ENCODE assay signal across 11 cellular contexts in genomic region chr20:56417911-56418310, GRCh38. TPM values are rescaled to one million over a fixed set of nuclear protein-coding genes. Genes with fewer than 3 reads are reported as not detected.
DNase-seq lines count a peak whose midpoint lies in the region; ATAC-seq and TF ChIP-seq lines count a peak whose summit lies in the region.
"Had no signal": no experiment of that assay in that cellular context is flagged by ENCODE, and none has a peak within 500 bp of the region (broad histone marks: within the 10 kb centered on the region; RNA-seq: fewer than 3 reads in every experiment).

No MANE protein-coding gene starts in this region.

- peaks cover 72 to 86% (median 81%) of the 10 kb centered on the region in 3 donors for H3K4me1 Mint-ChIP-seq in CD8-positive, alpha-beta memory T cell
- peaks cover 77% of the 10 kb centered on the region for H3K4me1 Mint-ChIP-seq in dendritic cell treated with granulocyte-macrophage colony-stimulating factor and Interleukin-4, amounts not matched to agents 40 ng/mL and 50 ng/mL, for 4 days (ENCODE audit: low read depth)
- peaks cover 48 to 55% of the 10 kb centered on the region in 2 donors for H3K4me1 Mint-ChIP-seq in natural killer cell treated with Interleukin-12 subunit alpha and Interleukin-12 subunit beta and Interleukin-15 and Interleukin-18, amount 100 ng/mL, for 72 hours (ENCODE audit: low read depth in 2 of 2)
- H3K4me1 Mint-ChIP-seq: endodermal cell had no signal

- peaks cover 0 to 15% (median 15%) of the 10 kb centered on the region in 3 donors for H3K36me3 Mint-ChIP-seq in CD8-positive, alpha-beta memory T cell
- peaks cover 41% of the 10 kb centered on the region for H3K36me3 Mint-ChIP-seq in dendritic cell treated with granulocyte-macrophage colony-stimulating factor and Interleukin-4, amounts not matched to agents 40 ng/mL and 50 ng/mL, for 4 days (ENCODE audit: low read depth)
- peaks cover 6% of the 10 kb centered on the region for H3K36me3 Mint-ChIP-seq in natural killer cell treated with Interleukin-12 subunit alpha and Interleukin-12 subunit beta and Interleukin-15 and Interleukin-18, amount 100 ng/mL, for 72 hours

- peaks cover 0 to 1% of the 10 kb centered on the region in 2 donors for H3K27me3 Mint-ChIP-seq in CD8-positive, alpha-beta memory T cell
- no peaks in the 10 kb centered on the region for H3K27me3 Mint-ChIP-seq in dendritic cell treated with granulocyte-macrophage colony-stimulating factor and Interleukin-4, amounts not matched to agents 40 ng/mL and 50 ng/mL, for 4 days
- H3K27me3 Mint-ChIP-seq in natural killer cell treated with Interleukin-12 subunit alpha and Interleukin-12 subunit beta and Interleukin-15 and Interleukin-18, amount 100 ng/mL, for 72 hours = no peaks in the 10 kb centered on the region

- TF ChIP-seq CTCF in Loucy (conservative IDR thresholded peaks at IDR 0.05; ENCODE audit: low read length) = no peak

- no peaks in the 10 kb centered on the region for H3K9me2 ChIP-seq in Loucy (replicated peaks; ENCODE audit: low read depth, low read length)

- H3K79me2 ChIP-seq in Loucy (ENCODE audit: insufficient read depth, low read length) = no peaks in the 10 kb centered on the region

- intact Hi-C loops in dendritic cell treated with granulocyte-macrophage colony-stimulating factor and Interleukin-4, amounts not matched to agents 40 ng/mL and 50 ng/mL, for 4 days (cut with micrococcal nuclease) = no loop called here

- POLR2A ChIA-PET in CD8-positive, alpha-beta memory T cell (lab: Charles Lee) = no interaction called here

- no peaks in the 10 kb centered on the region for H3K9me3 ChIP-seq in CD8-positive, alpha-beta memory T cell (ENCODE audit: low read length)
- no peaks in the 10 kb centered on the region for H3K9me3 ChIP-seq in Loucy (ENCODE audit: insufficient read depth, low read depth, low read length)

- H4K20me1 ChIP-seq in Loucy (ENCODE audit: insufficient read depth, low read length, poor library complexity, severe bottlenecking) = no peaks in the 10 kb centered on the region

- CTCF ChIA-PET in CD8-positive, alpha-beta memory T cell (lab: Charles Lee) = interaction anchor here (1.0 to 3.5 kb wide), 3 partner anchors 9 to 17 kb away, joined by 3 to 11 read pairs (median 3); no protein-coding TSS in a partner anchor

- no peak for DNase-seq in CD8-positive, alpha-beta memory T cell
- DNase-seq in natural killer cell treated with Interleukin-12 subunit alpha and Interleukin-12 subunit beta and Interleukin-15 and Interleukin-18, amount 100 ng/mL, for 72 hours (ENCODE audit: low spot score) = no peak
- DNase-seq in NCI-H526 treated with DMSO at 0.1 percent for 48 hours (lab: John Stamatoyannopoulos, UW) (no peak), HUDEP-2 (lab: John Stamatoyannopoulos, UW; ENCODE audit: unreplicated experiment in 76 of 76) (no peak)
- DNase-seq: endodermal cell; stimulated activated CD4-positive, alpha-beta T cell treated with anti-CD3 and anti-CD28 coated beads, Interleukin-1b, Interleukin-23, amount 100 ng/mL, for 48 hours had no signal

- H3K36me3 ChIP-seq in CD8-positive, alpha-beta memory T cell (ENCODE audit: insufficient read depth, low read length) = no peaks in the 10 kb centered on the region
- no peaks in the 10 kb centered on the region for H3K36me3 ChIP-seq in Loucy (ENCODE audit: insufficient read depth, low read length)

- H3F3A ChIP-seq in Loucy (ENCODE audit: low read depth) = no peaks in the 10 kb centered on the region

- peaks cover 98% of the 10 kb centered on the region for H3K4me1 ChIP-seq in CD8-positive, alpha-beta memory T cell (ENCODE audit: insufficient read depth, low read length)
- H3K4me1 ChIP-seq in Loucy (ENCODE audit: insufficient read depth, low read length, poor library complexity, severe bottlenecking) = peaks cover 26% of the 10 kb centered on the region

- no peak overlapping the region for H3K9ac ChIP-seq in Loucy (ENCODE audit: low read depth, low read length, poor library complexity, severe bottlenecking)

- peak overlapping the region; percentile 12 to 83 (median 75) for H3K4me3 Mint-ChIP-seq in CD8-positive, alpha-beta memory T cell
- peak overlapping the region; percentile 5 for H3K4me3 Mint-ChIP-seq in dendritic cell treated with granulocyte-macrophage colony-stimulating factor and Interleukin-4, amounts not matched to agents 40 ng/mL and 50 ng/mL, for 4 days
- H3K4me3 Mint-ChIP-seq in natural killer cell treated with Interleukin-12 subunit alpha and Interleukin-12 subunit beta and Interleukin-15 and Interleukin-18, amount 100 ng/mL, for 72 hours = peak overlapping the region; percentile 70
- H3K4me3 Mint-ChIP-seq: endodermal cell, neural crest cell had no signal

- peak overlapping the region; percentile 49 for H3K4me2 ChIP-seq in Loucy (ENCODE audit: low read depth, low read length, poor library complexity, severe bottlenecking)

- H3K27ac Mint-ChIP-seq in CD8-positive, alpha-beta memory T cell = peak overlapping the region; percentile 91 to 100 (median 94)
- peak overlapping the region; percentile 85 for H3K27ac Mint-ChIP-seq in dendritic cell treated with granulocyte-macrophage colony-stimulating factor and Interleukin-4, amounts not matched to agents 40 ng/mL and 50 ng/mL, for 4 days
- H3K27ac Mint-ChIP-seq in natural killer cell treated with Interleukin-12 subunit alpha and Interleukin-12 subunit beta and Interleukin-15 and Interleukin-18, amount 100 ng/mL, for 72 hours = peak overlapping the region; percentile 83 to 84
- H3K27ac Mint-ChIP-seq: endodermal cell had no signal

- peak overlapping the region; percentile 66 for H3K27ac ChIP-seq in CD8-positive, alpha-beta memory T cell (ENCODE audit: low read depth, low read length)

- H2AFZ ChIP-seq in Loucy (ENCODE audit: low read length) = no peak overlapping the region

- H3K4me3 ChIP-seq in CD8-positive, alpha-beta memory T cell (ENCODE audit: low read length) = peak overlapping the region; percentile 18
- no peak overlapping the region for H3K4me3 ChIP-seq in Loucy (ENCODE audit: low read length, poor library complexity, severe bottlenecking)

- ATAC-seq in natural killer cell treated with Interleukin-12 subunit alpha and Interleukin-12 subunit beta and Interleukin-15 and Interleukin-18, amount 100 ng/mL, for 72 hours = no peak
- ATAC-seq in GM21529 (IDR thresholded peaks at IDR 0.05; ENCODE audit: unreplicated experiment) = no peak
- ATAC-seq in HG03175 (IDR thresholded peaks at IDR 0.05; ENCODE audit: unreplicated experiment) = no peak

- H3K9me3 Mint-ChIP-seq in CD8-positive, alpha-beta memory T cell = no peaks in the 10 kb centered on the region
- H3K9me3 Mint-ChIP-seq in dendritic cell treated with granulocyte-macrophage colony-stimulating factor and Interleukin-4, amounts not matched to agents 40 ng/mL and 50 ng/mL, for 4 days = no peaks in the 10 kb centered on the region
- H3K9me3 Mint-ChIP-seq in natural killer cell treated with Interleukin-12 subunit alpha and Interleukin-12 subunit beta and Interleukin-15 and Interleukin-18, amount 100 ng/mL, for 72 hours = no peaks in the 10 kb centered on the region
- H3K9me3 Mint-ChIP-seq: endodermal cell, neural crest cell had no signal

- H3K27me3 ChIP-seq in CD8-positive, alpha-beta memory T cell (ENCODE audit: insufficient read depth, low read length, poor library complexity, severe bottlenecking) = no peaks in the 10 kb centered on the region
- H3K27me3 ChIP-seq in Loucy (ENCODE audit: insufficient read depth, low read length, poor library complexity, severe bottlenecking) = no peaks in the 10 kb centered on the region

RNA-seq across cellular contexts. Expression of gene CASS4, which starts 5.9 kb away (rescaled TPM):
- 1 to 10 TPM; 3.7 TPM for total RNA-seq in CD8-positive, alpha-beta memory T cell
- polyA plus RNA-seq in CD8-positive, alpha-beta memory T cell = 5.6 TPM
- 1 to 10 TPM; 1.3 to 4.1 TPM for total RNA-seq in natural killer cell treated with Interleukin-12 subunit alpha and Interleukin-12 subunit beta and Interleukin-15 and Interleukin-18, amount 100 ng/mL, for 72 hours
- total RNA-seq: endodermal cell had no signal

RNA-seq across cellular contexts. Expression of gene CSTF1, which starts 25.5 kb away (rescaled TPM):
- total RNA-seq in CD8-positive, alpha-beta memory T cell = 10 to 100 TPM; 54.2 to 54.7 TPM
- polyA plus RNA-seq in CD8-positive, alpha-beta memory T cell = 37.0 TPM
- 10 to 100 TPM; 39.6 to 40.1 TPM for total RNA-seq in natural killer cell treated with Interleukin-12 subunit alpha and Interleukin-12 subunit beta and Interleukin-15 and Interleukin-18, amount 100 ng/mL, for 72 hours

RNA-seq across cellular contexts. Expression of gene AURKA, which starts 25.9 kb away (rescaled TPM):
- 10 to 100 TPM; 49.2 to 50.8 TPM for total RNA-seq in CD8-positive, alpha-beta memory T cell
- polyA plus RNA-seq in CD8-positive, alpha-beta memory T cell = 1.7 TPM
- 10 to 100 TPM; 45.1 to 80.8 TPM for total RNA-seq in natural killer cell treated with Interleukin-12 subunit alpha and Interleukin-12 subunit beta and Interleukin-15 and Interleukin-18, amount 100 ng/mL, for 72 hours

RNA-seq across cellular contexts. Expression of gene RTF2, which starts 50.5 kb away (rescaled TPM):
- 10 to 100 TPM; 82.5 to 85.1 TPM for total RNA-seq in CD8-positive, alpha-beta memory T cell
- 121 TPM for polyA plus RNA-seq in CD8-positive, alpha-beta memory T cell
- total RNA-seq in natural killer cell treated with Interleukin-12 subunit alpha and Interleukin-12 subunit beta and Interleukin-15 and Interleukin-18, amount 100 ng/mL, for 72 hours = 10 to 100 TPM; 78.5 to 92.2 TPM

RNA-seq across cellular contexts. Expression of gene FAM210B, which starts 59.1 kb away (rescaled TPM):
- total RNA-seq in CD8-positive, alpha-beta memory T cell = 1 to 10 TPM; 6.3 to 6.7 TPM
- 31.8 TPM for polyA plus RNA-seq in CD8-positive, alpha-beta memory T cell
- total RNA-seq in natural killer cell treated with Interleukin-12 subunit alpha and Interleukin-12 subunit beta and Interleukin-15 and Interleukin-18, amount 100 ng/mL, for 72 hours = 1 to 10 TPM; 1.8 to 3.0 TPM

Comparison
In these comparisons a context has a peak if more than half of its experiments do, and no peak if none do; other contexts are left out.
1. H3K4me3 Mint-ChIP-seq: peak in every context shown above with its lines; median percentile 75 in CD8-positive, alpha-beta memory T cell; 70 in natural killer cell treated with Interleukin-12 subunit alpha and Interleukin-12 subunit beta and Interleukin-15 and Interleukin-18, amount 100 ng/mL, for 72 hours; 5 in dendritic cell treated with granulocyte-macrophage colony-stimulating factor and Interleukin-4, amounts not matched to agents 40 ng/mL and 50 ng/mL, for 4 days.